In genomic region chr11:82927264-82927880, GRCh38 we compare ENCODE assay signal across 8 cellular contexts. TPM values are rescaled to one million over a fixed set of nuclear protein-coding genes. Genes with fewer than 3 reads are reported as not detected.
DNase-seq lines count a peak whose midpoint lies in the region; ATAC-seq, FAIRE-seq and TF ChIP-seq lines count a peak whose summit lies in the region.

No MANE protein-coding gene starts in this region.

- H3K27ac Mint-ChIP-seq in activated T-helper 2 cell treated with anti-CD3 and anti-CD28 coated beads, Interferon-gamma antibody, Interleukin-2, Interleukin-4, amounts not matched to agents 10 μg/mL and 5 μg/mL and 100 μg/mL, durations not matched to agents 14 hours and 24 hours and 36 hours: no peak overlapping the region

- no peaks in the 10 kb centered on the region for H3K79me2 ChIP-seq in PC-9 (ENCODE audit: low read depth)

- H3K9me3 ChIP-seq in PC-9 (ENCODE audit: insufficient read depth, low read depth): no peaks in the 10 kb centered on the region
- H3K9me3 ChIP-seq in lower lobe of right lung: no peaks in the 10 kb centered on the region

- intact Hi-C loops in Right ventricle myocardium superior (cut with DNase I): loop anchor here (10.0 kb wide), 1 partner anchor 147 kb away; the partner anchor contains the start of gene RAB30
- intact Hi-C loops in cardiac septum (cut with DNase I): loop anchor here (5.0 kb wide), 1 partner anchor 140 kb away; no protein-coding TSS in a partner anchor
- intact Hi-C loops in PC-9 (cut with micrococcal nuclease; ENCODE audit: unreplicated experiment): loop anchor here (1.0 to 2.0 kb wide), 2 partner anchors 60 to 143 kb away; partner anchors contain the start of gene RAB30
- intact Hi-C loops in lower lobe of right lung (cut with DNase I): loop anchor here (10.0 kb wide), 1 partner anchor 127 kb away; no protein-coding TSS in a partner anchor
- intact Hi-C loops in activated T-helper 2 cell treated with anti-CD3 and anti-CD28 coated beads, Interferon-gamma antibody, Interleukin-2, Interleukin-4, amounts not matched to agents 10 μg/mL and 5 μg/mL and 100 μg/mL, durations not matched to agents 14 hours and 24 hours and 36 hours (cut with micrococcal nuclease): loop anchor here (1.0 to 5.0 kb wide), 3 partner anchors 21 to 145 kb away; partner anchors contain the start of gene RAB30

- H3K4me1 ChIP-seq in PC-9 (replicated peaks; ENCODE audit: insufficient read depth) (no peaks in the 10 kb centered on the region), lower lobe of right lung (no peaks in the 10 kb centered on the region)

- no peak overlapping the region for H3K4me2 ChIP-seq in PC-9

- H3K4me3 ChIP-seq in PC-9 (no peak overlapping the region), lower lobe of right lung (no peak overlapping the region)

- H3K27me3 ChIP-seq in PC-9 (ENCODE audit: insufficient read depth, low read depth) (no peaks in the 10 kb centered on the region), lower lobe of right lung (ENCODE audit: low read depth) (no peaks in the 10 kb centered on the region)

- CTCF ChIA-PET in PC-9 (lab: Charles Lee): interaction anchor here (0.5 kb wide), 1 partner anchor 196 kb away, joined by 4 read pairs; no protein-coding TSS in a partner anchor

- FAIRE-seq in HTR-8/SVneo (lab: Jason Lieb, UNC): no peak

- H3K9me2 ChIP-seq in PC-9 (ENCODE audit: insufficient read depth): no peaks in the 10 kb centered on the region

- H3K27ac ChIP-seq in PC-9 (no peak overlapping the region), lower lobe of right lung (no peak overlapping the region)

- peaks cover 30% of the 10 kb centered on the region for H3K36me3 Mint-ChIP-seq in activated T-helper 2 cell treated with anti-CD3 and anti-CD28 coated beads, Interferon-gamma antibody, Interleukin-2, Interleukin-4, amounts not matched to agents 10 μg/mL and 5 μg/mL and 100 μg/mL, durations not matched to agents 14 hours and 24 hours and 36 hours (ENCODE audit: low read depth)

- H3F3A ChIP-seq in PC-9 (ENCODE audit: insufficient read depth, low read depth): peaks cover 4% of the 10 kb centered on the region; the same call in 1 of the 2 replicates

- DNase-seq in Right ventricle myocardium superior (no peak), cardiac septum (ENCODE audit: low spot score) (no peak), HTR-8/SVneo (ENCODE audit: insufficient read length, low spot score) (peak; percentile 69), PC-9 (peak; percentile 5 to 60), cerebellar cortex (ENCODE audit: low spot score) (peak; percentile 67), lower lobe of right lung (no peak)
- DNase-seq in activated T-helper 2 cell treated with anti-CD3 and anti-CD28 coated beads, Interferon-gamma antibody, Interleukin-2, Interleukin-4, amounts not matched to agents 10 μg/mL and 5 μg/mL and 100 μg/mL, durations not matched to agents 14 hours and 24 hours and 36 hours (ENCODE audit: low spot score): no peak

- H3K9me3 Mint-ChIP-seq in activated T-helper 2 cell treated with anti-CD3 and anti-CD28 coated beads, Interferon-gamma antibody, Interleukin-2, Interleukin-4, amounts not matched to agents 10 μg/mL and 5 μg/mL and 100 μg/mL, durations not matched to agents 14 hours and 24 hours and 36 hours: no peaks in the 10 kb centered on the region

- ATAC-seq in Right ventricle myocardium superior (ENCODE audit: poor library complexity) (peak; percentile 57), GM21390 (IDR thresholded peaks at IDR 0.05; ENCODE audit: unreplicated experiment) (peak; percentile 67), lower lobe of right lung (peak; percentile 67 to 81)

- H4K20me1 ChIP-seq in PC-9 (ENCODE audit: insufficient read depth): no peaks in the 10 kb centered on the region

- no peak overlapping the region for H2AFZ ChIP-seq in PC-9

- no peaks in the 10 kb centered on the region for H3K27me3 Mint-ChIP-seq in activated T-helper 2 cell treated with anti-CD3 and anti-CD28 coated beads, Interferon-gamma antibody, Interleukin-2, Interleukin-4, amounts not matched to agents 10 μg/mL and 5 μg/mL and 100 μg/mL, durations not matched to agents 14 hours and 24 hours and 36 hours (ENCODE audit: low read depth)

- 0 out of 2 replicates have a peak, but pooled peaks cover 3% of the 10 kb centered on the region for H3K36me3 ChIP-seq in PC-9 (ENCODE audit: low read depth)
- H3K36me3 ChIP-seq in lower lobe of right lung: no peaks in the 10 kb centered on the region

- POLR2A ChIA-PET in PC-9 (lab: Charles Lee; ENCODE audit: unreplicated experiment): interaction anchor here (0.6 kb wide), 1 partner anchor 796 kb away, joined by 3 read pairs; no protein-coding TSS in a partner anchor

- peaks cover 20% of the 10 kb centered on the region for H3K4me1 Mint-ChIP-seq in activated T-helper 2 cell treated with anti-CD3 and anti-CD28 coated beads, Interferon-gamma antibody, Interleukin-2, Interleukin-4, amounts not matched to agents 10 μg/mL and 5 μg/mL and 100 μg/mL, durations not matched to agents 14 hours and 24 hours and 36 hours (ENCODE audit: low read depth)

- BruUV-seq in PC-9 (replicated peaks; lab: Mats Ljungman, UMichigan): no TSS peak

- TF ChIP-seq CTCF in PC-9 (conservative IDR thresholded peaks at IDR 0.05) (peak; percentile 97), lower lobe of right lung (IDR thresholded peaks at IDR 0.05) (peak; percentile 76)

- H3K4me3 Mint-ChIP-seq in activated T-helper 2 cell treated with anti-CD3 and anti-CD28 coated beads, Interferon-gamma antibody, Interleukin-2, Interleukin-4, amounts not matched to agents 10 μg/mL and 5 μg/mL and 100 μg/mL, durations not matched to agents 14 hours and 24 hours and 36 hours (ENCODE audit: low read depth): no peak overlapping the region

RNA-seq across cellular contexts. Expression of gene DDIAS, which starts 25.8 kb away (rescaled TPM):
- total RNA-seq in Right ventricle myocardium superior (0.89 TPM), cardiac septum (0.22 TPM), PC-9 (2021) (6.1 and 12.4 TPM in 2 replicates), lower lobe of right lung (13.3 TPM)
- total RNA-seq in activated T-helper 2 cell treated with anti-CD3 and anti-CD28 coated beads, Interferon-gamma antibody, Interleukin-2, Interleukin-4, amounts not matched to agents 10 μg/mL and 5 μg/mL and 100 μg/mL, durations not matched to agents 14 hours and 24 hours and 36 hours: 17.8 and 18.2 TPM in 2 replicates

RNA-seq across cellular contexts. Expression of gene PRCP, which starts 27.1 kb away (rescaled TPM):
- 37.2 TPM for total RNA-seq in Right ventricle myocardium superior
- total RNA-seq in cardiac septum: 52.3 TPM
- 42.7 and 46.2 TPM in 2 replicates for total RNA-seq in PC-9 (2021)
- 67.9 TPM for total RNA-seq in lower lobe of right lung
- total RNA-seq in activated T-helper 2 cell treated with anti-CD3 and anti-CD28 coated beads, Interferon-gamma antibody, Interleukin-2, Interleukin-4, amounts not matched to agents 10 μg/mL and 5 μg/mL and 100 μg/mL, durations not matched to agents 14 hours and 24 hours and 36 hours: 23.5 and 27.5 TPM in 2 replicates

Comparison
In these comparisons a context has a peak if more than half of its experiments do, and no peak if none do; other contexts are left out.
1. DNase-seq: peak in HTR-8/SVneo (single experiment), PC-9 (2 of 2) and cerebellar cortex (single experiment); none in Right ventricle myocardium superior (single experiment), cardiac septum (single experiment), lower lobe of right lung (single experiment) and activated T-helper 2 cell treated with anti-CD3 and anti-CD28 coated beads, Interferon-gamma antibody, Interleukin-2, Interleukin-4, amounts not matched to agents 10 μg/mL and 5 μg/mL and 100 μg/mL, durations not matched to agents 14 hours and 24 hours and 36 hours (single experiment).
2. Peak in every context shown above with its lines, with median percentiles within 50 percentile points of each other: ATAC-seq.